In the genomic region with DNA sequence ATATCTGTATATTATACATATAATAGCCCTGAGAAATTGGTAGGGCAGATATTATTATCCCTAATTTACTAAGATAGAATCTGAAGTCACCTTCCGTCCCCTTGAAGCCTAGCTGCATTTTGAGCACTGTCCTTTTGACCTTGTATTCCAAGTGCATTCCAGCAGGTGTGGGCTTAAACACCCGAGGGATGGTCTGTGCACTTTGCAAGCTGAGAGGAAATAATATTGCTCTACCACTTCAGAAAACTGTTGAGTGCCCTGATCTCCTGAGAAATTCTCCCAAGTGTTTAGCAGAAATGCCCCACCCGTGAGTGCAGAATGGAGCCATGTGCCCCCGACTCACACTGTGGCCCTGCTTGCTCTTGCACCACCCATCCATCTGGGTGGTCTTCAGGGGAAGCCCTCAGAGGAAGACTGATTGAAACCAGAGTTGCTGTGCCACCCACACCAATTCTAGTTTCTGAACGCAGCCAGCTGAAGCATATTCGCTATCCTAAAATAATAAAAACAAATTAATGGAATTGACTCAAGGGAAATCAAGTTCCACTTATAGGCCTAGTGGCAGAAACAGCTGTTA, we compare ENCODE assay signal across 26 cellular contexts. TPM values are rescaled to one million over a fixed set of nuclear protein-coding genes. Genes with fewer than 3 reads are reported as not detected.
"Had no signal": no experiment of that assay in that cellular context is flagged by ENCODE, and none has a peak within 500 bp of the region (broad histone marks: within the 10 kb centered on the region; RNA-seq: fewer than 3 reads in every experiment).

No MANE protein-coding gene starts in this region.

- H3K36me3 Mint-ChIP-seq: brain; naive thymus-derived CD4-positive, alpha-beta T cell; stimulated activated naive B cell treated with anti-CD40 and anti-IgM and Interleukin-4, amounts not matched to agents 10 μg/mL and 1 μg/mL and 100 μg/mL, for 72 hours; type B pancreatic cell had no signal

- ATAC-seq: activated CD4-positive, CD25-positive, alpha-beta regulatory T cell treated with anti-CD3 and anti-CD28 coated beads, Interleukin-2, amount 50 U/mL, for 24 hours; activated CD8-positive, alpha-beta T cell treated with anti-CD3 and anti-CD28 coated beads, Interleukin-2, amount 10 ng/mL, durations not matched to agents 7 days and 5 days; activated naive CD8-positive, alpha-beta T cell treated with anti-CD3 and anti-CD28 coated beads, Interleukin-2, amount 50 U/mL, for 24 hours; naive thymus-derived CD4-positive, alpha-beta T cell; sciatic nerve; stimulated activated naive B cell treated with anti-CD40 and anti-IgM and Interleukin-4, amounts not matched to agents 10 μg/mL and 1 μg/mL and 100 μg/mL, for 72 hours had no signal

- H3K27ac Mint-ChIP-seq: activated CD8-positive, alpha-beta T cell treated with anti-CD3 and anti-CD28 coated beads, Interleukin-2, amount 10 ng/mL, durations not matched to agents 7 days and 5 days; activated naive CD8-positive, alpha-beta T cell treated with anti-CD3 and anti-CD28 coated beads, Interleukin-2, amount 50 U/mL, for 24 hours; activated T-helper 1 cell treated with anti-CD3 and anti-CD28 coated beads, Interleukin-12 subunit alpha, Interleukin-12 subunit beta, Interleukin-2, Interleukin-4 antibody, amounts not matched to agents 30 ng/mL and 10 ng/mL and 1 ng/mL, durations not matched to agents 14 hours and 24 hours and 36 hours; brain; naive thymus-derived CD4-positive, alpha-beta T cell; stimulated activated naive B cell treated with anti-CD40 and anti-IgM and Interleukin-4, amounts not matched to agents 10 μg/mL and 1 μg/mL and 100 μg/mL, for 72 hours; type B pancreatic cell had no signal

- H3K27me3 Mint-ChIP-seq: activated naive CD8-positive, alpha-beta T cell treated with anti-CD3 and anti-CD28 coated beads, Interleukin-2, amount 50 U/mL, for 24 hours had no signal

- H3K4me3 Mint-ChIP-seq: activated CD8-positive, alpha-beta T cell treated with anti-CD3 and anti-CD28 coated beads, Interleukin-2, amount 10 ng/mL, durations not matched to agents 7 days and 5 days; activated naive CD8-positive, alpha-beta T cell treated with anti-CD3 and anti-CD28 coated beads, Interleukin-2, amount 50 U/mL, for 24 hours; activated T-helper 1 cell treated with anti-CD3 and anti-CD28 coated beads, Interleukin-12 subunit alpha, Interleukin-12 subunit beta, Interleukin-2, Interleukin-4 antibody, amounts not matched to agents 30 ng/mL and 10 ng/mL and 1 ng/mL, durations not matched to agents 14 hours and 24 hours and 36 hours; brain; naive thymus-derived CD4-positive, alpha-beta T cell; neural crest cell; stimulated activated naive B cell treated with anti-CD40 and anti-IgM and Interleukin-4, amounts not matched to agents 10 μg/mL and 1 μg/mL and 100 μg/mL, for 72 hours; type B pancreatic cell had no signal

- H3K27me3 ChIP-seq: testis had no signal

- H3K4me1 Mint-ChIP-seq: activated naive CD8-positive, alpha-beta T cell treated with anti-CD3 and anti-CD28 coated beads, Interleukin-2, amount 50 U/mL, for 24 hours; brain; naive thymus-derived CD4-positive, alpha-beta T cell; neural crest cell; stimulated activated naive B cell treated with anti-CD40 and anti-IgM and Interleukin-4, amounts not matched to agents 10 μg/mL and 1 μg/mL and 100 μg/mL, for 72 hours had no signal

- H3K4me1 ChIP-seq: testis had no signal

- H3K4me2 ChIP-seq: smooth muscle cell had no signal

- H3K27ac ChIP-seq: testis, VCaP had no signal

- H3K9me3 ChIP-seq: testis had no signal

- H3K4me3 ChIP-seq: smooth muscle cell, testis had no signal

- H3K9me3 Mint-ChIP-seq: activated naive CD8-positive, alpha-beta T cell treated with anti-CD3 and anti-CD28 coated beads, Interleukin-2, amount 50 U/mL, for 24 hours; activated T-helper 1 cell treated with anti-CD3 and anti-CD28 coated beads, Interleukin-12 subunit alpha, Interleukin-12 subunit beta, Interleukin-2, Interleukin-4 antibody, amounts not matched to agents 30 ng/mL and 10 ng/mL and 1 ng/mL, durations not matched to agents 14 hours and 24 hours and 36 hours; neural crest cell; stimulated activated naive B cell treated with anti-CD40 and anti-IgM and Interleukin-4, amounts not matched to agents 10 μg/mL and 1 μg/mL and 100 μg/mL, for 72 hours; type B pancreatic cell had no signal

- DNase-seq: activated CD4-positive, alpha-beta T cell treated with anti-CD3 and anti-CD28 coated beads, Interleukin-2, amount 50 U/mL, for 1 hour; activated CD8-positive, alpha-beta T cell treated with anti-CD3 and anti-CD28 coated beads, Interleukin-2, amount 10 ng/mL, durations not matched to agents 7 days and 5 days; activated gamma-delta T cell; activated naive CD4-positive, alpha-beta T cell treated with anti-CD3 and anti-CD28 coated beads, Interleukin-2, amount 50 U/mL, for 16 hours; activated naive CD8-positive, alpha-beta T cell treated with anti-CD3 and anti-CD28 coated beads, Interleukin-2, amount 50 U/mL, for 24 hours; anterior cingulate cortex; caudate nucleus; dermis blood vessel endothelial cell; effector CD8-positive, alpha-beta T cell; erythroblast; foreskin melanocyte; naive thymus-derived CD4-positive, alpha-beta T cell; occipital lobe; stimulated activated CD4-positive, alpha-beta T cell treated with anti-CD3 and anti-CD28 coated beads, Interleukin-2, amount 100 ng/mL, for 48 hours; stimulated activated CD8-positive, alpha-beta memory T cell treated with anti-CD3 and anti-CD28 coated beads, Interleukin-4, amount 100 ng/mL, for 48 hours; stimulated activated naive B cell treated with anti-CD40 and anti-IgM and Interleukin-4, amounts not matched to agents 10 μg/mL and 1 μg/mL and 100 μg/mL, for 72 hours; T-helper 2 cell; testis had no signal

RNA-seq across cellular contexts. Expression of gene PRKG2, which starts 41.1 kb away (rescaled TPM):
- polyA plus RNA-seq: smooth muscle cell had no signal
